Comparison of ENCODE assay signal across 14 cellular contexts in the genomic region with DNA sequence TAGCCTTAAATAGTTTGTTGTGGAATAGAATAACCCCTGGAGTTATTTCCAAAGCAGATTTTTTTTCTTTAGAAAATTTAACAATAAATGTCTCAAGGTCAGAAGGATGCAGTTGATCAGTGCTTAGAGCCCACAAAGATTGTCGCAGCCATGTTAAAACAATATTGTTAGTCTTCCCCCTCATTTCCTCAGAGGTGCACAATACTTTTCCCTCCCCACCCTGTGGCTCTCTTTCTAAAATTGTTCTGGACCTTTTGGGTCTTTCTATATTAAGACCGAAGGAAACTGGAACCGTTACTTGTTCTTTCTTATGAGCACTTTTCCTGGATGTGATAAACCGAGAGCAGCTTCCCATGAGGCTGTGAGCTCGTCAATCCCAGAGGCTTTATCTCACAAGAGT.
DNase-seq lines count a peak whose midpoint lies in the region; ATAC-seq and TF ChIP-seq lines count a peak whose summit lies in the region.
"Had no signal": no experiment of that assay in that cellular context is flagged by ENCODE, and none has a peak within 500 bp of the region (broad histone marks: within the 10 kb centered on the region; RNA-seq: fewer than 3 reads in every experiment).

No MANE protein-coding gene starts in this region.

- peaks cover 26% of the 10 kb centered on the region for H3K4me1 ChIP-seq in left ventricle myocardium inferior
- H3K4me1 ChIP-seq in H9 (ENCODE audit: insufficient read depth, low read length): no peaks in the 10 kb centered on the region
- H3K4me1 ChIP-seq in neural progenitor cell: no peaks in the 10 kb centered on the region
- H3K4me1 ChIP-seq: Caco-2 had no signal

- H3K4me3 Mint-ChIP-seq in H9 (no peak overlapping the region), neural progenitor cell (no peak overlapping the region)
- H3K4me3 Mint-ChIP-seq: CD4-positive, CD25-positive, alpha-beta regulatory T cell; CD8-positive, alpha-beta T cell had no signal

- no peaks in the 10 kb centered on the region for H3K36me3 Mint-ChIP-seq in H9 (ENCODE audit: insufficient read depth in 1 of 3, low read depth in 3 of 3)
- H3K36me3 Mint-ChIP-seq in neural progenitor cell: no peaks in the 10 kb centered on the region
- H3K36me3 Mint-ChIP-seq: CD4-positive, CD25-positive, alpha-beta regulatory T cell; CD8-positive, alpha-beta T cell had no signal

- no peaks in the 10 kb centered on the region for H3K79me1 ChIP-seq in H9 (ENCODE audit: insufficient read depth, low read depth, low read length, poor library complexity, severe bottlenecking)

- H3K23ac ChIP-seq in H9 (ENCODE audit: insufficient read length, low read depth, low read length): no peak overlapping the region

- H3K4me3 ChIP-seq in left ventricle myocardium inferior (no peak overlapping the region), neural progenitor cell (no peak overlapping the region)

- H3K9ac ChIP-seq in H9 (ENCODE audit: extremely low read depth, insufficient read length, low read length): no peak overlapping the region
- no peak overlapping the region for H3K9ac ChIP-seq in neural progenitor cell

- no peak overlapping the region for H3T11ph ChIP-seq in H9 (ENCODE audit: low read length)

- no peak overlapping the region for H2BK5ac ChIP-seq in H9 (ENCODE audit: insufficient read length, low read length)

- H2AFZ ChIP-seq in H9 (ENCODE audit: low read length) (peak overlapping the region; percentile 23), neural progenitor cell (replicated peaks) (peak overlapping the region; percentile 42)

- H3K27ac Mint-ChIP-seq in H9: no peak overlapping the region
- no peak overlapping the region for H3K27ac Mint-ChIP-seq in neural progenitor cell
- H3K27ac Mint-ChIP-seq: CD4-positive, CD25-positive, alpha-beta regulatory T cell; CD8-positive, alpha-beta T cell had no signal

- H3K18ac ChIP-seq in H9 (ENCODE audit: insufficient read length, low read depth, low read length): no peak overlapping the region

- H3K36me3 ChIP-seq in left ventricle myocardium inferior: no peaks in the 10 kb centered on the region
- H3K36me3 ChIP-seq in neural progenitor cell: no peaks in the 10 kb centered on the region

- ATAC-seq in left cardiac atrium: no peak
- ATAC-seq: CD8-positive, alpha-beta T cell had no signal

- no peak overlapping the region for H3K14ac ChIP-seq in H9 (ENCODE audit: insufficient read depth, low read length)

- no peaks in the 10 kb centered on the region for H3K27me3 ChIP-seq in left ventricle myocardium inferior (ENCODE audit: low read depth)
- H3K27me3 ChIP-seq in H9 (ENCODE audit: insufficient read depth, low read length): no peaks in the 10 kb centered on the region
- no peaks in the 10 kb centered on the region for H3K27me3 ChIP-seq in neural progenitor cell

- no peaks in the 10 kb centered on the region for H3K23me2 ChIP-seq in H9 (ENCODE audit: insufficient read length, low read depth, low read length, poor library complexity, severe bottlenecking)

- H3K4me2 ChIP-seq in H9 (ENCODE audit: insufficient read depth, insufficient read length, low read length) (no peak overlapping the region), neural progenitor cell (no peak overlapping the region)

- intact Hi-C loops in left ventricle myocardium inferior (cut with micrococcal nuclease): no loop called here
- intact Hi-C loops in left cardiac atrium (cut with DNase I): no loop called here

- H4K20me1 ChIP-seq in H9 (ENCODE audit: control insufficient read depth, insufficient read depth, insufficient read length) (no peaks in the 10 kb centered on the region), neural progenitor cell (ENCODE audit: low read depth) (no peaks in the 10 kb centered on the region)

- no peaks in the 10 kb centered on the region for H3F3A ChIP-seq in neural progenitor cell (ENCODE audit: low read depth)

- H3K27ac ChIP-seq in left ventricle myocardium inferior (replicated peaks) (peak overlapping the region; percentile 66), H9 (ENCODE audit: insufficient read length, low read depth, low read length) (no peak overlapping the region), neural progenitor cell (no peak overlapping the region)
- H3K27ac ChIP-seq: C4-2B had no signal

- H2AK5ac ChIP-seq in H9 (ENCODE audit: insufficient read length, low read length): no peak overlapping the region

- H2BK120ac ChIP-seq in H9 (ENCODE audit: low read depth, low read length, poor library complexity, severe bottlenecking): no peak overlapping the region

- no peak overlapping the region for H3K56ac ChIP-seq in H9 (ENCODE audit: insufficient read length, low read depth, low read length)

- H4K8ac ChIP-seq in H9 (replicated peaks; ENCODE audit: insufficient read length, low read depth, low read length): no peak overlapping the region

- peaks cover 7% of the 10 kb centered on the region for H3K27me3 Mint-ChIP-seq in H9 (ENCODE audit: low read depth)
- no peaks in the 10 kb centered on the region for H3K27me3 Mint-ChIP-seq in neural progenitor cell (ENCODE audit: insufficient read depth, low read depth)
- H3K27me3 Mint-ChIP-seq: CD4-positive, CD25-positive, alpha-beta regulatory T cell had no signal

- no peak for DNase-seq in left ventricle myocardium inferior
- DNase-seq in left cardiac atrium: no peak
- no peak for DNase-seq in H9
- DNase-seq in neural progenitor cell (ENCODE audit: low spot score): no peak
- DNase-seq in NCI-H1694 (lab: John Stamatoyannopoulos, UW): no peak
- DNase-seq in NCI-H510A (lab: John Stamatoyannopoulos, UW): no peak
- DNase-seq: Caco-2; CD4-positive, CD25-positive, alpha-beta regulatory T cell; CD8-positive, alpha-beta T cell; DMS153; DND-41; GOT3; HCEC 1CT had no signal

- H4K5ac ChIP-seq in H9 (ENCODE audit: insufficient read length, low read depth, low read length): no peak overlapping the region

- TF ChIP-seq CTCF in left ventricle myocardium inferior (IDR thresholded peaks at IDR 0.05; ENCODE audit: borderline replicate concordance) (no peak), H9 (conservative IDR thresholded peaks at IDR 0.05) (no peak), neural progenitor cell (IDR thresholded peaks at IDR 0.05) (no peak)

- no peaks in the 10 kb centered on the region for H3K4me1 Mint-ChIP-seq in H9
- no peaks in the 10 kb centered on the region for H3K4me1 Mint-ChIP-seq in neural progenitor cell
- H3K4me1 Mint-ChIP-seq: CD4-positive, CD25-positive, alpha-beta regulatory T cell had no signal

- H3K9me3 Mint-ChIP-seq in H9: peaks cover 3 to 4% of the 10 kb centered on the region in 2 experiments; a peak in 4 of 5 replicates
- H3K9me3 Mint-ChIP-seq in neural progenitor cell: peaks cover 2% of the 10 kb centered on the region
- H3K9me3 Mint-ChIP-seq: CD8-positive, alpha-beta T cell had no signal

- H2BK12ac ChIP-seq in H9 (ENCODE audit: insufficient read length, low read depth, low read length): no peak overlapping the region

- H3K79me2 ChIP-seq in H9 (ENCODE audit: insufficient read depth, low read length) (no peaks in the 10 kb centered on the region), neural progenitor cell (ENCODE audit: low read depth) (no peaks in the 10 kb centered on the region)

- H3K4ac ChIP-seq in H9 (ENCODE audit: low read depth, low read length): no peak overlapping the region

- WGBS in H9 (ENCODE audit: extremely low coverage, insufficient read length, low lambda C conversion rate): no CpG with 5 or more reads among the region's 5 CpGs

- H2BK15ac ChIP-seq in H9 (ENCODE audit: low read depth, low read length): no peak overlapping the region

- H3K9me3 ChIP-seq in left ventricle myocardium inferior (replicated peaks) (peaks cover 10% of the 10 kb centered on the region), H9 (ENCODE audit: control insufficient read depth, low read depth, low read length) (no peaks in the 10 kb centered on the region), neural progenitor cell (ENCODE audit: low read depth) (no peaks in the 10 kb centered on the region)
- H3K9me3 ChIP-seq: Caco-2 had no signal

- no peak overlapping the region for H2BK20ac ChIP-seq in H9 (ENCODE audit: low read depth, low read length, poor library complexity, severe bottlenecking)

- H4K91ac ChIP-seq in H9 (ENCODE audit: insufficient read length, low read depth, low read length): no peak overlapping the region
